Comparison of ENCODE assay signal across 1 cellular context in genomic region chr5:113058269-113058668, GRCh38.
A peak's percentile ranks its signal among the peaks of the same experiment; 100 is the strongest.
TF ChIP-seq lines count a peak whose summit lies in the region.

No MANE protein-coding gene starts in this region.

TF ChIP-seq in HEK293, 187 proteins besides CTCF, POLR2A, EP300 and RAD21 (continued from another document):
- TF ChIP-seq PRDM2 (tag by site-specific recombination; IDR thresholded peaks at IDR 0.05; ENCODE audit: borderline replicate concordance) (no peak), GLIS2 (tag by site-specific recombination; IDR thresholded peaks at IDR 0.05) (no peak), ZNF174 (tag by site-specific recombination; IDR thresholded peaks at IDR 0.05) (no peak), ZNF658 (tag by site-specific recombination; IDR thresholded peaks at IDR 0.05) (no peak), SETDB1 (IDR thresholded peaks at IDR 0.05; ENCODE audit: insufficient read length, low read length) (no peak), ZNF571 (tag by site-specific recombination; IDR thresholded peaks at IDR 0.05) (no peak), ZNF394 (tag by site-specific recombination; IDR thresholded peaks at IDR 0.05; ENCODE audit: borderline replicate concordance) (no peak), SP7 (tag by site-specific recombination; IDR thresholded peaks at IDR 0.05) (no peak), EGR2 (tag by site-specific recombination; IDR thresholded peaks at IDR 0.05; ENCODE audit: low read depth) (no peak), KLF8 (tag by site-specific recombination; IDR thresholded peaks at IDR 0.05) (no peak), ZBTB20 (tag by site-specific recombination; IDR thresholded peaks at IDR 0.05) (peak; percentile 67)
